ENCODE assay signal across 9 cellular contexts in the genomic region with DNA sequence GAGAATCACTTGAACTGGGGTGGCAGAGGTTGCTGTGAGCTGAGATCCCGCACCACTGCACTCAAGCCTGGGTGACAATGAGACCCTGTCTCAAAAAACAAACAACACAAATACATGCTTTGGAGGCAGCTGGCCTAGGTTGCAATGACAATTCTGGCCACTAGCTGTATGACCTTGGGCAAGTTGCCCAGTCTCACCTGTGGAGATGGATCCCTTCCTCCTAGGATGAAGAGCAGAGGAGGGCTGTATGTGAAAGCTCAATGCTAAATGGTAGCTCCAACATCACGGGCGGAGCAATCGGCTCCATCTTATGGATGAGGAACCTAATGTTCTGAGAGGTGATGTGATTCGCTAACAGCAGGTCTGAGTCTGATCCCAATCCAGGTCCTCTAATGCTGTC. TPM values are rescaled to one million over a fixed set of nuclear protein-coding genes. Genes with fewer than 3 reads are reported as not detected.
DNase-seq lines count a peak whose midpoint lies in the region; ATAC-seq, FAIRE-seq and TF ChIP-seq lines count a peak whose summit lies in the region.
"Had no signal": no experiment of that assay in that cellular context is flagged by ENCODE, and none has a peak within 500 bp of the region (broad histone marks: within the 10 kb centered on the region; RNA-seq: fewer than 3 reads in every experiment).

No MANE protein-coding gene starts in this region.

- no peak for ATAC-seq in HG03469 (IDR thresholded peaks at IDR 0.05; ENCODE audit: unreplicated experiment)

- no peaks in the 10 kb centered on the region for H3K9me3 ChIP-seq in kidney (ENCODE audit: control insufficient read depth in 1 of 2, low read length in 2 of 2)

- no peaks in the 10 kb centered on the region for H3K36me3 ChIP-seq in kidney (ENCODE audit: control insufficient read depth in 1 of 2, insufficient read depth in 2 of 2, low read length in 2 of 2)

- FAIRE-seq in kidney (lab: Jason Lieb, UNC), result no peak

- TF ChIP-seq CTCF in AG10803 (conservative IDR thresholded peaks at IDR 0.05; ENCODE audit: low read length) (peak; percentile 30), GM20000 (IDR thresholded peaks at IDR 0.05; ENCODE audit: extremely low read depth, missing control alignments) (peak; percentile 8), WI38 (IDR thresholded peaks at IDR 0.05; ENCODE audit: low read depth, low read length) (peak; percentile 12; the same call in 1 of the 2 replicates), kidney (IDR thresholded peaks at IDR 0.05; ENCODE audit: borderline replicate concordance, extremely low read depth, insufficient read depth) (peak; percentile 24)

- intact Hi-C loops in kidney (cut with DNase I), result no loop called here

- no peak for DNase-seq in AG10803 (ENCODE audit: low read depth)
- DNase-seq in GM20000 (ENCODE audit: low spot score), result no peak
- DNase-seq in kidney, result peak; percentile 19
- no peak for DNase-seq in cortex of kidney (lab: John Stamatoyannopoulos, UW)
- DNase-seq in Ammon's horn (ENCODE audit: low spot score), result no peak
- no peak for DNase-seq in activated CD8-positive, alpha-beta memory T cell treated with anti-CD3 and anti-CD28 coated beads, Interleukin-2, amount 50 U/mL, for 4 hours
- DNase-seq: HCEC 1CT had no signal

- H3K9ac ChIP-seq in kidney (ENCODE audit: low read length in 2 of 2), result no peak overlapping the region

- H3K4me1 ChIP-seq in kidney (ENCODE audit: control insufficient read depth in 1 of 2, insufficient read depth in 1 of 2, low read depth in 1 of 2, low read length in 2 of 2), result peaks cover 10 to 13% of the 10 kb centered on the region in 2 donors

- no peak overlapping the region for H3K27ac ChIP-seq in kidney (ENCODE audit: low read depth in 2 of 2, low read length in 2 of 2)

- no peak overlapping the region for H3K4me3 ChIP-seq in AG10803 (ENCODE audit: low read length)
- H3K4me3 ChIP-seq in WI38 (ENCODE audit: low read depth, low read length), result no peak overlapping the region
- no peak overlapping the region for H3K4me3 ChIP-seq in kidney (ENCODE audit: low read length in 2 of 2)

RNA-seq across cellular contexts. Expression of gene ADORA1, which starts 20.6 kb away (rescaled TPM):
- 4.9 TPM for total RNA-seq in kidney
- 21.2 TPM for polyA plus RNA-seq in kidney (ENCODE audit: insufficient read depth, low read depth, low replicate concordance)

RNA-seq across cellular contexts. Expression of gene MYBPH, which starts 27.5 kb away (rescaled TPM):
- total RNA-seq in kidney, result not detected
- polyA plus RNA-seq in kidney (ENCODE audit: insufficient read depth, low read depth, low replicate concordance), result 2.3 TPM

RNA-seq across cellular contexts. Expression of gene CHI3L1, which starts 38.4 kb away (rescaled TPM):
- 49.5 TPM for total RNA-seq in kidney
- 96.6 TPM for polyA plus RNA-seq in kidney (ENCODE audit: insufficient read depth, low read depth, low replicate concordance)
